3 cellular contexts compared by ENCODE assay signal in genomic region chr19:12994701-12995595, GRCh38.
TF ChIP-seq lines count a peak whose summit lies in the region.

NFIX (plus strand) TSS chr19:12995475; CDS start chr19:12995838, 363 bp downstream.

TF ChIP-seq in A549, 52 proteins besides CTCF, POLR2A, EP300 and RAD21:
- TF ChIP-seq KDM1A (IDR thresholded peaks at IDR 0.05; ENCODE audit: low read depth) (no peak), GATA3 (IDR thresholded peaks at IDR 0.05; ENCODE audit: borderline replicate concordance) (no peak)
- TF ChIP-seq, protein P1, sequence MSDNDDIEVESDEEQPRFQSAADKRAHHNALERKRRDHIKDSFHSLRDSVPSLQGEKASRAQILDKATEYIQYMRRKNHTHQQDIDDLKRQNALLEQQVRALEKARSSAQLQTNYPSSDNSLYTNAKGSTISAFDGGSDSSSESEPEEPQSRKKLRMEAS (IDR thresholded peaks at IDR 0.05) = 0 out of 2 replicates have a peak, but pooled peaks have one; percentile 27

TF ChIP-seq in HCT116, 20 proteins besides CTCF, POLR2A, EP300 and RAD21:
- no peak for TF ChIP-seq SP1 (IDR thresholded peaks at IDR 0.05; ENCODE audit: low read depth)
- TF ChIP-seq, protein P1 (IDR thresholded peaks at IDR 0.05) = peak; percentile 68

TF ChIP-seq in GM12878, 131 proteins besides CTCF, POLR2A, EP300 and RAD21:
- TF ChIP-seq HDGF (IDR thresholded peaks at IDR 0.05) = 0 out of 2 replicates have a peak, but pooled peaks have one; percentile 45
- no peak for TF ChIP-seq NR2C1 (IDR thresholded peaks at IDR 0.05)
- no peak for TF ChIP-seq POLR2AphosphoS5 (IDR thresholded peaks at IDR 0.05; ENCODE audit: low read length)
- TF ChIP-seq BHLHE40 (IDR thresholded peaks at IDR 0.05; ENCODE audit: borderline replicate concordance in 1 of 2, low read depth in 2 of 2, low read length in 1 of 2) = peak; percentile 54 to 86; a peak in 3 of 4 replicates
TF ChIP-seq in GM12878: peak in this region for 2.
